Comparison of ENCODE assay signal across 21 cellular contexts in genomic region chr18:69786427-69786826, GRCh38.
"Had no signal": no experiment of that assay in that cellular context is flagged by ENCODE, and none has a peak within 500 bp of the region (broad histone marks: within the 10 kb centered on the region; RNA-seq: fewer than 3 reads in every experiment).

No MANE protein-coding gene starts in this region.

- DNase-seq: colonic mucosa; cortex of kidney; dermis blood vessel endothelial cell; dorsolateral prefrontal cortex; effector CD4-positive, alpha-beta T cell; effector CD8-positive, alpha-beta T cell; effector memory CD4-positive, alpha-beta T cell; effector memory CD8-positive, alpha-beta T cell; endodermal cell; erythroblast; esophagus squamous epithelium; foreskin melanocyte; gastrocnemius medialis; glutamatergic neuron; head of caudate nucleus; heart right ventricle had no signal

- H3K4me3 Mint-ChIP-seq: dendritic cell treated with granulocyte-macrophage colony-stimulating factor and Interleukin-4, amounts not matched to agents 40 ng/mL and 50 ng/mL, for 4 days; effector memory CD8-positive, alpha-beta T cell; endodermal cell had no signal

- H3K9me3 Mint-ChIP-seq: dendritic cell treated with granulocyte-macrophage colony-stimulating factor and Interleukin-4, amounts not matched to agents 40 ng/mL and 50 ng/mL, for 4 days; effector memory CD8-positive, alpha-beta T cell; endodermal cell had no signal

- H3K4me1 Mint-ChIP-seq: endodermal cell had no signal

- H3K27me3 Mint-ChIP-seq: dendritic cell treated with granulocyte-macrophage colony-stimulating factor and Interleukin-4, amounts not matched to agents 40 ng/mL and 50 ng/mL, for 4 days; effector memory CD8-positive, alpha-beta T cell had no signal

- ATAC-seq: effector memory CD8-positive, alpha-beta T cell; esophagus mucosa; foreskin keratinocyte; gastrocnemius medialis; gastroesophageal sphincter; heart left ventricle; heart right ventricle had no signal

- H3K27ac Mint-ChIP-seq: dendritic cell treated with granulocyte-macrophage colony-stimulating factor and Interleukin-4, amounts not matched to agents 40 ng/mL and 50 ng/mL, for 4 days; effector memory CD8-positive, alpha-beta T cell; endodermal cell had no signal
